Comparison of ENCODE assay signal across 9 cellular contexts in genomic region chr3:169999433-169999832, GRCh38. TPM values are rescaled to one million over a fixed set of nuclear protein-coding genes. Genes with fewer than 3 reads are reported as not detected.
DNase-seq lines count a peak whose midpoint lies in the region; ATAC-seq and TF ChIP-seq lines count a peak whose summit lies in the region.
"Had no signal": no experiment of that assay in that cellular context is flagged by ENCODE, and none has a peak within 500 bp of the region (broad histone marks: within the 10 kb centered on the region; RNA-seq: fewer than 3 reads in every experiment).

No MANE protein-coding gene starts in this region.

- peaks cover 36% of the 10 kb centered on the region for H3K4me1 Mint-ChIP-seq in activated naive CD8-positive, alpha-beta T cell treated with anti-CD3 and anti-CD28 coated beads for 36 hours
- H3K4me1 Mint-ChIP-seq in neural progenitor cell (peaks cover 3% of the 10 kb centered on the region), Calu3 (ENCODE audit: low read depth, unreplicated experiment) (peaks cover 19% of the 10 kb centered on the region)

- peaks cover 24% of the 10 kb centered on the region for H3K36me3 Mint-ChIP-seq in activated naive CD8-positive, alpha-beta T cell treated with anti-CD3 and anti-CD28 coated beads for 36 hours
- H3K36me3 Mint-ChIP-seq in neural progenitor cell, result peaks cover 6% of the 10 kb centered on the region
- peaks cover 12% of the 10 kb centered on the region for H3K36me3 Mint-ChIP-seq in Calu3 (ENCODE audit: insufficient read depth, unreplicated experiment)

- no peak overlapping the region for H3K9ac ChIP-seq in neural progenitor cell

- no peak for DNase-seq in activated naive CD8-positive, alpha-beta T cell treated with anti-CD3 and anti-CD28 coated beads for 36 hours
- DNase-seq in neural progenitor cell (ENCODE audit: low spot score) (no peak), Calu3 (no peak), sigmoid colon (no peak), NCI-H2171 (lab: John Stamatoyannopoulos, UW) (no peak)
- DNase-seq: pancreas had no signal

- no peaks in the 10 kb centered on the region for H3K4me1 ChIP-seq in neural progenitor cell
- no peaks in the 10 kb centered on the region for H3K4me1 ChIP-seq in sigmoid colon
- H3K4me1 ChIP-seq: pancreas had no signal

- H3K9me3 Mint-ChIP-seq in activated naive CD8-positive, alpha-beta T cell treated with anti-CD3 and anti-CD28 coated beads for 36 hours, result no peaks in the 10 kb centered on the region
- H3K9me3 Mint-ChIP-seq in neural progenitor cell, result no peaks in the 10 kb centered on the region
- no peaks in the 10 kb centered on the region for H3K9me3 Mint-ChIP-seq in Calu3 (ENCODE audit: low read depth, unreplicated experiment)

- H3K79me2 ChIP-seq in neural progenitor cell (ENCODE audit: low read depth), result no peaks in the 10 kb centered on the region

- H3K4me3 ChIP-seq in neural progenitor cell, result no peak overlapping the region
- no peak overlapping the region for H3K4me3 ChIP-seq in sigmoid colon
- H3K4me3 ChIP-seq: pancreas had no signal

- no peak overlapping the region for H3K4me3 Mint-ChIP-seq in activated naive CD8-positive, alpha-beta T cell treated with anti-CD3 and anti-CD28 coated beads for 36 hours
- H3K4me3 Mint-ChIP-seq in neural progenitor cell (no peak overlapping the region), Calu3 (ENCODE audit: low read depth, unreplicated experiment) (no peak overlapping the region)

- CTCF ChIA-PET in Calu3 (lab: Charles Lee), result interaction anchor here (1.0 kb wide), 1 partner anchor 20 kb away, joined by 3 read pairs; no protein-coding TSS in a partner anchor

- H3K27ac ChIP-seq in neural progenitor cell, result no peak overlapping the region
- no peak overlapping the region for H3K27ac ChIP-seq in sigmoid colon
- H3K27ac ChIP-seq: pancreas had no signal

- intact Hi-C loops in Calu3 (cut with micrococcal nuclease; ENCODE audit: unreplicated experiment), result no loop called here
- intact Hi-C loops in sigmoid colon (cut with DNase I), result no loop called here

- BruUV-seq in Calu3 (replicated peaks; lab: Mats Ljungman, UMichigan), result no TSS peak

- H2AFZ ChIP-seq in neural progenitor cell (replicated peaks), result no peak overlapping the region

- 92 to 96% methylated on average over 1 of the region's 1 CpG for WGBS in sigmoid colon, 2 donors

- no peaks in the 10 kb centered on the region for H3K27me3 Mint-ChIP-seq in activated naive CD8-positive, alpha-beta T cell treated with anti-CD3 and anti-CD28 coated beads for 36 hours
- H3K27me3 Mint-ChIP-seq in neural progenitor cell (ENCODE audit: insufficient read depth, low read depth), result no peaks in the 10 kb centered on the region
- H3K27me3 Mint-ChIP-seq in Calu3 (ENCODE audit: unreplicated experiment), result no peaks in the 10 kb centered on the region

- no peaks in the 10 kb centered on the region for H3K36me3 ChIP-seq in neural progenitor cell
- H3K36me3 ChIP-seq in sigmoid colon, result peaks cover 0 to 16% (median 2%) of the 10 kb centered on the region in 4 donors

- TF ChIP-seq POLR2A in sigmoid colon (IDR thresholded peaks at IDR 0.05), result no peak

- TF ChIP-seq EP300 in sigmoid colon (IDR thresholded peaks at IDR 0.05), result no peak

- TF ChIP-seq CTCF in neural progenitor cell (IDR thresholded peaks at IDR 0.05) (no peak), Calu3 (IDR thresholded peaks at IDR 0.05; ENCODE audit: unreplicated experiment) (no peak), sigmoid colon (IDR thresholded peaks at IDR 0.05) (no peak)

- H3K27ac Mint-ChIP-seq in activated naive CD8-positive, alpha-beta T cell treated with anti-CD3 and anti-CD28 coated beads for 36 hours, result peak overlapping the region; percentile 50
- H3K27ac Mint-ChIP-seq in neural progenitor cell (no peak overlapping the region), Calu3 (ENCODE audit: unreplicated experiment) (no peak overlapping the region)

- H3K27me3 ChIP-seq in neural progenitor cell (no peaks in the 10 kb centered on the region), sigmoid colon (no peaks in the 10 kb centered on the region)
- H3K27me3 ChIP-seq: pancreas had no signal

- ATAC-seq in GM18520 (IDR thresholded peaks at IDR 0.05; ENCODE audit: unreplicated experiment), result peak; percentile 98
- ATAC-seq in GM19468 (IDR thresholded peaks at IDR 0.05; ENCODE audit: extremely low read depth, unreplicated experiment), result peak; percentile 75
- peak; percentile 97 for ATAC-seq in HG03060 (IDR thresholded peaks at IDR 0.05; ENCODE audit: low read depth, unreplicated experiment)
- ATAC-seq: pancreas had no signal

- H3K9me3 ChIP-seq in neural progenitor cell (ENCODE audit: low read depth) (no peaks in the 10 kb centered on the region), sigmoid colon (no peaks in the 10 kb centered on the region)
- H3K9me3 ChIP-seq: pancreas had no signal

- H3K4me2 ChIP-seq in neural progenitor cell, result no peak overlapping the region

- no peaks in the 10 kb centered on the region for H4K20me1 ChIP-seq in neural progenitor cell (ENCODE audit: low read depth)

- H3F3A ChIP-seq in neural progenitor cell (ENCODE audit: low read depth), result no peaks in the 10 kb centered on the region

RNA-seq across cellular contexts. Expression of gene SEC62, which starts 32.8 kb away (rescaled TPM):
- 10 to 100 TPM; 63.3 to 64.2 TPM for total RNA-seq in activated naive CD8-positive, alpha-beta T cell treated with anti-CD3 and anti-CD28 coated beads for 36 hours
- total RNA-seq in neural progenitor cell (ENCODE audit: low replicate concordance) (22.0 and 34.8 TPM in 2 replicates), Calu3 (2022) (143 and 148 TPM in 2 replicates), sigmoid colon (10 to 100 TPM; 77.7 to 82.6 (median 79.8) TPM)
- 10 to 100 TPM; 15.0 to 36.8 (median 27.6) TPM for polyA plus RNA-seq in sigmoid colon

RNA-seq across cellular contexts. Expression of gene GPR160, which starts 38.4 kb away (rescaled TPM):
- 1 to 10 TPM; 8.2 to 9.6 TPM for total RNA-seq in activated naive CD8-positive, alpha-beta T cell treated with anti-CD3 and anti-CD28 coated beads for 36 hours
- total RNA-seq in neural progenitor cell (ENCODE audit: low replicate concordance) (4.3 and 6.0 TPM in 2 replicates), Calu3 (2022) (48.6 and 53.8 TPM in 2 replicates), sigmoid colon (1 to 10 TPM in 2 of 4 donors, under 1 TPM in 1, not detected in 1; 0.16 to 2.3 (median 1.1) TPM)
- polyA plus RNA-seq in sigmoid colon, result 10 to 100 TPM; 27.6 to 93.7 (median 70.7) TPM
